Comparison of ENCODE assay signal across 8 cellular contexts in the genomic region with DNA sequence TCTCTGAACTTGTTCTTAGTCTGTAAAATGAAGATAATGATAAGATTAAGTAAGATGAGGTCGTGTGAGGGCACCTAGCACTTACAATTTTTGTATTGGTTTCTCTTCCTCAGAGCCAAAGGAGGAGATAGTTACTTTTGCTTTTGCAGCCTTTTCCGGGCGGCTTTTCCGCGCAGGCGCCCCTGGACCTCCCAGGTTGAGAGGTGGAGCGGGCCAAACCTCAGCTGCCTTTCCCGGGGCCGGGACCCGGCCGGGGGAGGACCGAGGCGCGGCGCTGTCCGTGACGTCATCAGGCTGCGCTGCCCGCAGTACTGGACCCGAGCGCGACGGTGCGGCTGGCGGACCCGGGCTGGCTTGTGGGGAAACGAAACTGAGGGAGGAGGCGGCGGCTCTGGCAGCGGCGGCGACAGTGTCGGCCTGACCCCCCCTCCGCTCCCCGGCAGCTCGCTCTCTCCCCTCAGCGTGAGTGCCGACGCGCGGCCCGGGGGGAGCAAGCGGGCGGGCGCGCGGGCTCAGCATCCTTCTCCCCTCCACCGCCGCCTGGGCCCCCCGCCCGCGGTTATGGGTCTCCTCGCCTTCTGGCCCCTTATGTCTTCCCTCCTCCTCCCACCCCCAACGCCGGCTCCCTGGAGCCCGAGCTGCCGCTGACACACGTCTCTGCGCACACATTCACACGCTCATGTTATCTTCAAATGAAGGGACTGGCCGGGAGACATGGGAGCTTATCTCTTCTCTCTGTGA. TPM values are rescaled to one million over a fixed set of nuclear protein-coding genes. Genes with fewer than 3 reads are reported as not detected.
DNase-seq lines count a peak whose midpoint lies in the region; ATAC-seq and TF ChIP-seq lines count a peak whose summit lies in the region.

TSS of gene CMTR1 (plus strand) at position 306 of the 741 bp plus-strand sequence. CDS start 2,409 bp downstream, outside the sequence.

- H3K27ac Mint-ChIP-seq in activated naive CD4-positive, alpha-beta T cell treated with anti-CD3 and anti-CD28 coated beads, Interleukin-2, amount 50 U/mL, for 72 hours = peak within 1 kb of the TSS; percentile 97 to 99

- TF ChIP-seq CTCF in GM10266 (IDR thresholded peaks at IDR 0.05; ENCODE audit: control insufficient read depth, insufficient read depth, low read depth, missing control alignments) = no peak
- no peak for TF ChIP-seq CTCF in omental fat pad (IDR thresholded peaks at IDR 0.05)

- peak; percentile 97 for DNase-seq in GM10266 (ENCODE audit: extremely low spot score)
- peak; percentile 58 for DNase-seq in NCI-H1092 (lab: John Stamatoyannopoulos, UW)
- peak; percentile 73 for DNase-seq in SKM-1 (lab: John Stamatoyannopoulos, UW; ENCODE audit: unreplicated experiment)
- DNase-seq in activated naive CD4-positive, alpha-beta T cell treated with anti-CD3 and anti-CD28 coated beads, Interleukin-2, amount 50 U/mL, for 72 hours (ENCODE audit: low spot score in 2 of 2) = peak; percentile 97
- peak; percentile 25 for DNase-seq in glomerular endothelial cell (ENCODE audit: extremely low read depth, low read depth, low spot score)
- peak; percentile 85 for DNase-seq in omental fat pad (ENCODE audit: low spot score)

- peak within 1 kb of the TSS; percentile 71 for H3K27ac ChIP-seq in temporal lobe (ENCODE audit: low read depth, low read length)

- peaks cover 11 to 29% of the 10 kb centered on the region in 2 donors for H3K36me3 Mint-ChIP-seq in activated naive CD4-positive, alpha-beta T cell treated with anti-CD3 and anti-CD28 coated beads, Interleukin-2, amount 50 U/mL, for 72 hours

- no peaks in the 10 kb centered on the region for H3K9me3 Mint-ChIP-seq in activated naive CD4-positive, alpha-beta T cell treated with anti-CD3 and anti-CD28 coated beads, Interleukin-2, amount 50 U/mL, for 72 hours

- ATAC-seq in HG02610 (IDR thresholded peaks at IDR 0.05; ENCODE audit: unreplicated experiment) (peak; percentile 82), omental fat pad (ENCODE audit: low FRiP score) (peak; percentile 100)
- ATAC-seq in activated naive CD4-positive, alpha-beta T cell treated with anti-CD3 and anti-CD28 coated beads, Interleukin-2, amount 50 U/mL, for 72 hours = peak; percentile 89 to 97

RNA-seq across cellular contexts. Expression of gene CMTR1, which starts in this region (rescaled TPM):
- total RNA-seq in activated naive CD4-positive, alpha-beta T cell treated with anti-CD3 and anti-CD28 coated beads, Interleukin-2, amount 50 U/mL, for 72 hours = 10 to 100 TPM; 42.9 to 75.9 TPM
- total RNA-seq in glomerular endothelial cell = 19.7 and 30.3 TPM in 2 replicates
- 10 to 100 TPM; 22.5 to 34.5 (median 28.5) TPM for total RNA-seq in omental fat pad
- 27.5 TPM for total RNA-seq in temporal lobe

Comparison
In these comparisons a context has a peak if more than half of its experiments do, and no peak if none do; other contexts are left out.
1. Peak in every context shown above with its lines: DNase-seq, ATAC-seq and H3K27ac ChIP-seq.
2. DNase-seq: peak in every context shown above with its lines; median percentile 97 in GM10266; 97 in activated naive CD4-positive, alpha-beta T cell treated with anti-CD3 and anti-CD28 coated beads, Interleukin-2, amount 50 U/mL, for 72 hours; 85 in omental fat pad; 73 in SKM-1; 58 in NCI-H1092; 25 in glomerular endothelial cell.